Comparison of ENCODE assay signal across 8 cellular contexts in genomic region chr13:94548382-94549240, GRCh38. TPM values are rescaled to one million over a fixed set of nuclear protein-coding genes. Genes with fewer than 3 reads are reported as not detected.
DNase-seq lines count a peak whose midpoint lies in the region; ATAC-seq and TF ChIP-seq lines count a peak whose summit lies in the region.

No MANE protein-coding gene starts in this region.

- DNase-seq in Calu3 (peak; percentile 34), amygdala (lab: John Stamatoyannopoulos, UW) (peak in 43 of 56 donors; percentile 12 to 94 (median 58)), hippocampal formation (lab: John Stamatoyannopoulos, UW) (peak; percentile 59 to 71), renal cortical epithelial cell (ENCODE audit: low read depth) (peak; percentile 34), NCI-H446 (lab: John Stamatoyannopoulos, UW) (no peak)

- no TSS peak for BruUV-seq in Calu3 (replicated peaks; lab: Mats Ljungman, UMichigan)

- H3K9me3 ChIP-seq in OCI-LY1 (ENCODE audit: low read length), result no peaks in the 10 kb centered on the region

- peak overlapping the region; percentile 77 for H3K4me2 ChIP-seq in OCI-LY1 (ENCODE audit: low read length)

- H3K4me1 ChIP-seq in OCI-LY1 (ENCODE audit: insufficient read depth, low read length, severe bottlenecking), result peaks cover 34% of the 10 kb centered on the region

- ATAC-seq in GM19328 (IDR thresholded peaks at IDR 0.05; ENCODE audit: unreplicated experiment) (peak; percentile 48), HG03354 (IDR thresholded peaks at IDR 0.05; ENCODE audit: poor library complexity, severe bottlenecking, unreplicated experiment) (peak; percentile 69)

- H4K20me1 ChIP-seq in OCI-LY1 (ENCODE audit: insufficient read depth, low read length), result no peaks in the 10 kb centered on the region

- H3K9me2 ChIP-seq in OCI-LY1 (ENCODE audit: low read depth, low read length), result no peaks in the 10 kb centered on the region

- TF ChIP-seq CTCF in Calu3 (IDR thresholded peaks at IDR 0.05; ENCODE audit: unreplicated experiment) (no peak), OCI-LY1 (IDR thresholded peaks at IDR 0.05; ENCODE audit: low read length) (peak; percentile 74)

- H2AFZ ChIP-seq in OCI-LY1 (ENCODE audit: low read length), result peak overlapping the region; percentile 10; the same call in 1 of the 2 replicates

- peak overlapping the region; percentile 71 for H3K9ac ChIP-seq in OCI-LY1 (ENCODE audit: low read length)

- no peaks in the 10 kb centered on the region for H3K27me3 Mint-ChIP-seq in Calu3 (ENCODE audit: unreplicated experiment)

- intact Hi-C loops in Calu3 (cut with micrococcal nuclease; ENCODE audit: unreplicated experiment), result loop anchor here (10.0 kb wide), 1 partner anchor 114 kb away; no protein-coding TSS in a partner anchor

- H3K4me1 Mint-ChIP-seq in Calu3 (ENCODE audit: low read depth, unreplicated experiment), result no peaks in the 10 kb centered on the region

- no peaks in the 10 kb centered on the region for H3K36me3 ChIP-seq in OCI-LY1 (ENCODE audit: insufficient read depth, low read length)

- H3K27ac ChIP-seq in OCI-LY1 (ENCODE audit: low read depth, low read length, poor library complexity, severe bottlenecking), result peak overlapping the region; percentile 87

- peak overlapping the region; percentile 64 for H3K4me3 ChIP-seq in OCI-LY1 (ENCODE audit: low read depth, low read length, poor library complexity, severe bottlenecking)

- peaks cover 13% of the 10 kb centered on the region for H3K36me3 Mint-ChIP-seq in Calu3 (ENCODE audit: insufficient read depth, unreplicated experiment)

- no peaks in the 10 kb centered on the region for H3K9me3 Mint-ChIP-seq in Calu3 (ENCODE audit: low read depth, unreplicated experiment)

- CTCF ChIA-PET in Calu3 (lab: Charles Lee), result no interaction called here

- H3K27ac Mint-ChIP-seq in Calu3 (ENCODE audit: unreplicated experiment), result no peak overlapping the region

- no peaks in the 10 kb centered on the region for H3K79me2 ChIP-seq in OCI-LY1 (ENCODE audit: insufficient read depth, low read length)

- H3F3A ChIP-seq in OCI-LY1 (ENCODE audit: insufficient read depth, low read length), result no peaks in the 10 kb centered on the region

- no peaks in the 10 kb centered on the region for H3K27me3 ChIP-seq in OCI-LY1 (ENCODE audit: insufficient read depth, low read length)

- H3K4me3 Mint-ChIP-seq in Calu3 (ENCODE audit: low read depth, unreplicated experiment), result peak overlapping the region; percentile 71

RNA-seq across cellular contexts. Expression of gene TGDS, which starts 47.3 kb away (rescaled TPM):
- total RNA-seq in Calu3 (2022) (4.1 and 5.0 TPM in 2 replicates), renal cortical epithelial cell (18.0 and 29.3 TPM in 2 replicates)

RNA-seq across cellular contexts. Expression of gene GPR180, which starts 53.0 kb away (rescaled TPM):
- total RNA-seq in Calu3 (2022), result 3.1 and 3.4 TPM in 2 replicates
- total RNA-seq in renal cortical epithelial cell, result 16.1 and 24.0 TPM in 2 replicates

Comparison
In these comparisons a context has a peak if more than half of its experiments do, and no peak if none do; other contexts are left out.
1. DNase-seq: peak in Calu3 (single experiment), amygdala (43 of 56), hippocampal formation (2 of 2) and renal cortical epithelial cell (single experiment); none in NCI-H446 (0 of 2).